8 cellular contexts compared by ENCODE assay signal in genomic region chr9:73152953-73153352, GRCh38. TPM values are rescaled to one million over a fixed set of nuclear protein-coding genes. Genes with fewer than 3 reads are reported as not detected.
A peak's percentile ranks its signal among the peaks of the same experiment; 100 is the strongest.
DNase-seq lines count a peak whose midpoint lies in the region; FAIRE-seq and TF ChIP-seq lines count a peak whose summit lies in the region.

No MANE protein-coding gene starts in this region.

- H2BK15ac ChIP-seq in mesendoderm (replicated peaks; ENCODE audit: low read depth), result no peak overlapping the region

- H3K4ac ChIP-seq in mesendoderm (ENCODE audit: low read depth, low read length), result no peak overlapping the region

- no peaks in the 10 kb centered on the region for H3K36me3 ChIP-seq in small intestine (ENCODE audit: control insufficient read depth in 2 of 2, insufficient read depth in 2 of 2, low read length in 2 of 2)
- no peaks in the 10 kb centered on the region for H3K36me3 ChIP-seq in mesendoderm (ENCODE audit: control insufficient read depth, insufficient read depth, low read length)

- H2BK120ac ChIP-seq in mesendoderm (ENCODE audit: low read depth, low read length), result no peak overlapping the region

- no peak overlapping the region for H4K5ac ChIP-seq in mesendoderm (ENCODE audit: low read length)

- H4K8ac ChIP-seq in mesendoderm (ENCODE audit: low read depth, low read length), result no peak overlapping the region

- no peak for TF ChIP-seq CTCF in GM12865 (IDR thresholded peaks at IDR 0.05; ENCODE audit: insufficient read depth, low read depth, low read length, missing control alignments)
- TF ChIP-seq CTCF in GM13977 (IDR thresholded peaks at IDR 0.05; ENCODE audit: extremely low read depth, insufficient read depth, missing control alignments), result no peak

- H3K23ac ChIP-seq in mesendoderm (ENCODE audit: low read length), result no peak overlapping the region

- DNase-seq in GM12865 (ENCODE audit: low read depth) (peak; percentile 52), HCEC 1CT (peak; percentile 54), NCI-H226 (peak; percentile 19), epithelial cell of prostate (ENCODE audit: low read depth, low spot score) (no peak), small intestine (peak; percentile 29), GM13977 (ENCODE audit: low spot score) (no peak), NCI-H187 treated with DMSO at 0.1 percent for 48 hours (lab: John Stamatoyannopoulos, UW) (no peak), mesendoderm (no peak)

- peak; percentile 47 for FAIRE-seq in small intestine (lab: Jason Lieb, UNC)

- no peak overlapping the region for H2AK5ac ChIP-seq in mesendoderm (ENCODE audit: low read length)

- H3K79me2 ChIP-seq in mesendoderm (ENCODE audit: control insufficient read depth, insufficient read depth, low read length), result no peaks in the 10 kb centered on the region

- no peak overlapping the region for H3K4me3 ChIP-seq in GM12865 (ENCODE audit: low read depth, low read length)
- no peak overlapping the region for H3K4me3 ChIP-seq in small intestine (ENCODE audit: low read depth in 1 of 2, low read length in 2 of 2)
- no peak overlapping the region for H3K4me3 ChIP-seq in mesendoderm (ENCODE audit: low read length)

- H3K27ac ChIP-seq in epithelial cell of prostate (peak overlapping the region; percentile 92), small intestine (ENCODE audit: low read depth in 1 of 2, low read length in 1 of 2) (no peak overlapping the region), mesendoderm (ENCODE audit: low read depth, low read length) (no peak overlapping the region)

- H3K9me3 ChIP-seq in small intestine (ENCODE audit: control insufficient read depth, low read depth), result no peaks in the 10 kb centered on the region

- in situ Hi-C loops in GM13977 (cut with MboI; ENCODE audit: low pct_unique_long_range_greater_than_20kb, low sequenced_read_pairs, unreplicated experiment), result no loop called here

- H3K56ac ChIP-seq in mesendoderm (ENCODE audit: low read length), result no peak overlapping the region

- H3K4me1 ChIP-seq in small intestine (ENCODE audit: control insufficient read depth in 2 of 2, insufficient read depth in 1 of 2, low read depth in 1 of 2, low read length in 1 of 2) (no peaks in the 10 kb centered on the region), mesendoderm (ENCODE audit: control insufficient read depth, low read depth, low read length) (no peaks in the 10 kb centered on the region)

- no peaks in the 10 kb centered on the region for H3K27me3 ChIP-seq in small intestine (ENCODE audit: control insufficient read depth in 2 of 2, insufficient read depth in 2 of 2, low read length in 2 of 2)
- no peaks in the 10 kb centered on the region for H3K27me3 ChIP-seq in mesendoderm (ENCODE audit: insufficient read depth, low read length, poor library complexity)

- no peak overlapping the region for H3K18ac ChIP-seq in mesendoderm (ENCODE audit: low read length)

- no peak overlapping the region for H3K4me2 ChIP-seq in mesendoderm (ENCODE audit: low read length)

- H3K79me1 ChIP-seq in mesendoderm (ENCODE audit: low read length), result no peaks in the 10 kb centered on the region

- no peak overlapping the region for H3K9ac ChIP-seq in mesendoderm (ENCODE audit: low read length)

- WGBS in small intestine, 3 donors, result 62 to 86% (median 62%) methylated on average over 2 of the region's 2 CpGs
- WGBS in mesendoderm (ENCODE audit: extremely low coverage, insufficient coverage, low lambda C conversion rate), result no CpG with 5 or more reads among the region's 2 CpGs

- H2BK5ac ChIP-seq in mesendoderm (ENCODE audit: low read length), result no peak overlapping the region

RNA-seq across cellular contexts. Expression of gene ANXA1, which starts 1.3 kb away (rescaled TPM):
- polyA plus RNA-seq in small intestine, result 10 to 100 TPM; 19.0 to 84.1 (median 56.7) TPM
- 43.8 TPM for polyA plus RNA-seq in mesendoderm (2013, experiment 1 of 2)
- polyA plus RNA-seq in mesendoderm (2013, experiment 2 of 2), result 48.2 TPM

Comparison
In these comparisons a context has a peak if more than half of its experiments do, and no peak if none do; other contexts are left out.
1. DNase-seq: peak in GM12865 (single experiment), HCEC 1CT (single experiment), NCI-H226 (single experiment) and small intestine (single experiment); none in epithelial cell of prostate (single experiment), GM13977 (single experiment), NCI-H187 treated with DMSO at 0.1 percent for 48 hours (single experiment) and mesendoderm (single experiment).